11 cellular contexts compared by ENCODE assay signal in genomic region chr12:47823422-47824086, GRCh38. TPM values are rescaled to one million over a fixed set of nuclear protein-coding genes. Genes with fewer than 3 reads are reported as not detected.
DNase-seq lines count a peak whose midpoint lies in the region; ATAC-seq, FAIRE-seq and TF ChIP-seq lines count a peak whose summit lies in the region.
"Had no signal": no experiment of that assay in that cellular context is flagged by ENCODE, and none has a peak within 500 bp of the region (broad histone marks: within the 10 kb centered on the region; RNA-seq: fewer than 3 reads in every experiment).

No MANE protein-coding gene starts in this region.

- TF ChIP-seq RAD21 in A549 (conservative IDR thresholded peaks at IDR 0.05 in 1 of 2, IDR thresholded peaks at IDR 0.05 in 1 of 2) = no peak

- no peak overlapping the region for H3K4me3 ChIP-seq in A549

- H3K9me3 ChIP-seq in A549 = no peaks in the 10 kb centered on the region
- H3K9me3 ChIP-seq in KOPT-K1 (ENCODE audit: insufficient read depth, low read length, poor library complexity, severe bottlenecking) = no peaks in the 10 kb centered on the region

- TF ChIP-seq EP300 in A549 (IDR thresholded peaks at IDR 0.05) = no peak

- peak overlapping the region; percentile 51 for H3K4me3 Mint-ChIP-seq in central memory CD8-positive, alpha-beta T cell
- H3K4me3 Mint-ChIP-seq in neural crest cell (peak overlapping the region; percentile 9), osteocyte (ENCODE audit: unreplicated experiment) (no peak overlapping the region)

- H3K27ac ChIP-seq in A549 = peak overlapping the region; percentile 52 to 73; a peak in 4 of 6 replicates
- peak overlapping the region; percentile 82 for H3K27ac ChIP-seq in KOPT-K1 (ENCODE audit: low read depth, low read length, poor library complexity, severe bottlenecking)
- H3K27ac ChIP-seq: HL-60 had no signal

- H3K36me3 ChIP-seq in KOPT-K1 (ENCODE audit: insufficient read depth, low read length) = no peaks in the 10 kb centered on the region

- H3K4me1 Mint-ChIP-seq in central memory CD8-positive, alpha-beta T cell = peaks cover 58% of the 10 kb centered on the region
- H3K4me1 Mint-ChIP-seq in neural crest cell (peaks cover 56% of the 10 kb centered on the region), osteocyte (ENCODE audit: unreplicated experiment) (peaks cover 65% of the 10 kb centered on the region)

- CTCF ChIA-PET in A549 (lab: Yijun Ruan, JAX) = interaction anchor here (0.8 to 59.0 kb wide), 5 partner anchors 15 to 791 kb away, joined by 3 to 1532 read pairs (median 111); partner anchors contain the start of genes HDAC7 and SLC48A1

- H3K27me3 Mint-ChIP-seq in central memory CD8-positive, alpha-beta T cell = no peaks in the 10 kb centered on the region
- H3K27me3 Mint-ChIP-seq in neural crest cell (ENCODE audit: low read depth) (no peaks in the 10 kb centered on the region), osteocyte (ENCODE audit: unreplicated experiment) (no peaks in the 10 kb centered on the region)

- H3K9me3 Mint-ChIP-seq in central memory CD8-positive, alpha-beta T cell = no peaks in the 10 kb centered on the region
- H3K9me3 Mint-ChIP-seq in neural crest cell (no peaks in the 10 kb centered on the region), osteocyte (ENCODE audit: unreplicated experiment) (no peaks in the 10 kb centered on the region)

- no peak for FAIRE-seq in A549 (lab: Jason Lieb, UNC)

- POLR2A ChIA-PET in A549 (lab: Yijun Ruan, JAX) = no interaction called here

- WGBS in A549 (ENCODE audit: missing lambda C conversion rate) = 92% methylated on average over 5 of the region's 5 CpGs

- no peak for TF ChIP-seq CTCF in A549 (IDR thresholded peaks at IDR 0.05)
- TF ChIP-seq CTCF in neural crest cell (conservative IDR thresholded peaks at IDR 0.05) = no peak
- no peak for TF ChIP-seq CTCF in GM10266 (IDR thresholded peaks at IDR 0.05; ENCODE audit: control insufficient read depth, insufficient read depth, low read depth, missing control alignments)
- no peak for TF ChIP-seq CTCF in osteocyte (IDR thresholded peaks at IDR 0.05)

- ATAC-seq in A549 = no peak
- ATAC-seq in central memory CD8-positive, alpha-beta T cell (replicated peaks; ENCODE audit: extremely low read depth, poor library complexity, severe bottlenecking) = no peak
- no peak for ATAC-seq in GM21423 (IDR thresholded peaks at IDR 0.05; ENCODE audit: unreplicated experiment)

- DNase-seq in A549 (ENCODE audit: low read depth in 1 of 2, low spot score in 1 of 2) (no peak), neural crest cell (ENCODE audit: low read depth, low spot score) (no peak), GM10266 (ENCODE audit: extremely low spot score) (no peak), DMS 273 (lab: John Stamatoyannopoulos, UW; ENCODE audit: unreplicated experiment) (no peak), osteocyte (ENCODE audit: extremely low spot score, unreplicated experiment) (no peak)
- no peak for DNase-seq in central memory CD8-positive, alpha-beta T cell (ENCODE audit: low spot score in 2 of 2)
- DNase-seq: activated CD4-positive, alpha-beta T cell treated with anti-CD3 and anti-CD28 coated beads, Interleukin-2, amount 50 U/mL, for 48 hours; NCI-H2107 had no signal

- H3K36me3 Mint-ChIP-seq in central memory CD8-positive, alpha-beta T cell (ENCODE audit: insufficient read depth) = peaks cover 6% of the 10 kb centered on the region
- H3K36me3 Mint-ChIP-seq in neural crest cell (ENCODE audit: low read depth) (no peaks in the 10 kb centered on the region), osteocyte (ENCODE audit: unreplicated experiment) (no peaks in the 10 kb centered on the region)

- peak overlapping the region; percentile 95 for H3K27ac Mint-ChIP-seq in central memory CD8-positive, alpha-beta T cell (ENCODE audit: low read depth)
- no peak overlapping the region for H3K27ac Mint-ChIP-seq in neural crest cell (ENCODE audit: unreplicated experiment)
- H3K27ac Mint-ChIP-seq in osteocyte (ENCODE audit: unreplicated experiment) = no peak overlapping the region

- TF ChIP-seq POLR2A in A549 (IDR thresholded peaks at IDR 0.05; ENCODE audit: low read length) = no peak

- H3K4me2 ChIP-seq in A549 = no peak overlapping the region

- peaks cover 59% of the 10 kb centered on the region for H3K4me1 ChIP-seq in A549

TF ChIP-seq in A549, 52 proteins besides CTCF, POLR2A, EP300 and RAD21:
- TF ChIP-seq KDM5A (IDR thresholded peaks at IDR 0.05) (no peak), RFX5 (IDR thresholded peaks at IDR 0.05) (no peak)

RNA-seq across cellular contexts. Expression of gene HDAC7, which starts 3.9 kb away (rescaled TPM):
- polyA plus RNA-seq in A549 (2011; rRNA removed) (17.2 and 20.8 TPM in 2 replicates), A549 (2017; fragmentation: RNase III; extraction: RNeasy Plus Mini Kit Qiagen cat#74134 plus additional on column Dnase treatment) (34.1 to 38.9 TPM (median 36.0 TPM) in 3 replicates)
- 42.9 and 56.8 TPM in 2 replicates for polyA plus RNA-seq in A549 (2012; cell fraction: cytosol; rRNA removed)
- polyA plus RNA-seq in A549 (2012; cell fraction: nucleus; rRNA removed) = 170 and 171 TPM in 2 replicates
- polyA minus RNA-seq in A549 (2011; rRNA and poly(A)+ RNA removed) = 20.2 and 26.1 TPM in 2 replicates
- total RNA-seq in neural crest cell (76.0 and 76.6 TPM in 2 replicates), osteocyte (114 and 120 TPM in 2 replicates)

RNA-seq across cellular contexts. Expression of gene SLC48A1, which starts 50.5 kb away (rescaled TPM):
- polyA plus RNA-seq in A549 (2011; rRNA removed) = 25.1 and 27.3 TPM in 2 replicates
- 27.5 and 39.0 TPM in 2 replicates for polyA plus RNA-seq in A549 (2012; cell fraction: cytosol; rRNA removed)
- polyA plus RNA-seq in A549 (2012; cell fraction: nucleus; rRNA removed) = 43.0 and 43.8 TPM in 2 replicates
- 32.6 to 35.2 TPM (median 33.3 TPM) in 3 replicates for polyA plus RNA-seq in A549 (2017; fragmentation: RNase III; extraction: RNeasy Plus Mini Kit Qiagen cat#74134 plus additional on column Dnase treatment)
- 37.7 and 42.9 TPM in 2 replicates for polyA minus RNA-seq in A549 (2011; rRNA and poly(A)+ RNA removed)
- 11.6 and 13.0 TPM in 2 replicates for total RNA-seq in neural crest cell
- total RNA-seq in osteocyte = 21.2 and 21.6 TPM in 2 replicates
